8 cellular contexts compared by ENCODE assay signal in the genomic region with DNA sequence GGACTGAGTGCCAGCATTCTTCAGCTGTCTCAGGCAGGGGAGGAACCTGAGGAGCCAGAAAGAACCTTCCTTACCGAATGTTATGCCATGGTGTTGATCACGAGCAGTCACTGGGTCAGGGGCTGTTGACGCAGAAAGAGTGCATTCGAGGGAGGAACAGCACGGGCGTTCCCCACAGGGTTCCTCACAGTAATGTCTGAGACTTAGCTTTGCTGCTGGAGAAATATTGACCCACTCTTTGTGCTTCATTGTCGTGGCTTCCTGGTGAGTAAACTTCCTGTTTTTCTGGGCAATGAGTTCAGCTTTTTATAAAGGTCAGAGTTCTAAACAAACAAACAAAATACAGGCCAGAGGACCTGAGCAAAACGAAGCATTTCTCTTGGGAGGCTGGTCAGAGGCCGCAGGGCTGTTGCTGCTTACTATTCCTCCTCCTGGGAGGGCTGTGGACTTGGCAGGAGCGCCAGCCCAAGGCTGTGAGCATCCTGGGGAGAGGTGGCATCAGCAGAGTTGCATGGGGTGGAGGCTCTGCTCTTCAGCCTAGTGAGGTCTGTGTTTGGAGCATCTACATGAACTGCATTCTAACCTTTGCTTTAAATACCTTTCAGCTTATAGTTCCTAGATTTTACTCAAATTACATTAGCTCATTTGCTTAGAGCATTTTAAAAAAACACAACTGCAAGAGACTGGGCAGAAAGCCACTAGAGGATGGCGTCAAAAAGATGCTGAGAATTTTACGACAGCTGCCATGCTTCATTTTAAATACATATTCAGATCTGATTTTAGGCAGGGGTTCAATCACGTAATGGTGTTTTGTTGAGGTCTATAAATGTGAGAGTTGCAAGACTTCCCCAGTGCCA.
DNase-seq lines count a peak whose midpoint lies in the region; ATAC-seq, FAIRE-seq and TF ChIP-seq lines count a peak whose summit lies in the region.

No MANE protein-coding gene starts in this region.

- H3K4me1 ChIP-seq in A549, result peaks cover 39% of the 10 kb centered on the region

- H3K4me3 ChIP-seq in A549, result no peak overlapping the region

- H3K4me3 Mint-ChIP-seq in activated T-helper 17 cell treated with anti-CD3 and anti-CD28 coated beads, Interleukin-2, amount 50 U/mL, for 72 hours, result no peak overlapping the region

- H3K9me3 ChIP-seq in A549, result no peaks in the 10 kb centered on the region

- H3K4me2 ChIP-seq in A549, result peak overlapping the region; percentile 67

- H3K27me3 Mint-ChIP-seq in activated T-helper 17 cell treated with anti-CD3 and anti-CD28 coated beads, Interleukin-2, amount 50 U/mL, for 72 hours, result no peaks in the 10 kb centered on the region

- no peak for FAIRE-seq in A549 (lab: Jason Lieb, UNC)
- no peak for FAIRE-seq in frontal cortex (lab: Jason Lieb, UNC)

- peaks cover 16% of the 10 kb centered on the region for H3K4me1 Mint-ChIP-seq in activated T-helper 17 cell treated with anti-CD3 and anti-CD28 coated beads, Interleukin-2, amount 50 U/mL, for 72 hours

- no peak; a peak in 2 of 5 replicates for TF ChIP-seq RAD21 in A549 (conservative IDR thresholded peaks at IDR 0.05 in 1 of 2, IDR thresholded peaks at IDR 0.05 in 1 of 2)

- WGBS in A549 (ENCODE audit: missing lambda C conversion rate), result 23% methylated on average over 13 of the region's 13 CpGs

- peak; percentile 79 to 94 for ATAC-seq in A549
- peak; percentile 28 for ATAC-seq in activated T-helper 17 cell treated with anti-CD3 and anti-CD28 coated beads, Interleukin-2, amount 50 U/mL, for 72 hours (replicated peaks)
- peak; percentile 72 for ATAC-seq in left lobe of liver
- no peak for ATAC-seq in GM21381 (IDR thresholded peaks at IDR 0.05; ENCODE audit: unreplicated experiment)

- POLR2A ChIA-PET in A549 (lab: Yijun Ruan, JAX) (no interaction called here), RWPE1 (lab: Yijun Ruan, JAX; ENCODE audit: low non-redundant PET) (no interaction called here)

- no peaks in the 10 kb centered on the region for H3K9me3 Mint-ChIP-seq in activated T-helper 17 cell treated with anti-CD3 and anti-CD28 coated beads, Interleukin-2, amount 50 U/mL, for 72 hours

- no peak for TF ChIP-seq POLR2A in A549 (IDR thresholded peaks at IDR 0.05; ENCODE audit: low read length)

- DNase-seq in A549 (ENCODE audit: low read depth in 1 of 2, low spot score in 1 of 2) (peak in 1 of 2 experiments; percentile 92), H4 (ENCODE audit: low spot score) (peak; percentile 45), left lobe of liver (ENCODE audit: low spot score) (no peak), NCI-H524 treated with DMSO at 0.1 percent for 48 hours (lab: John Stamatoyannopoulos, UW) (no peak), RWPE1 (ENCODE audit: low spot score) (no peak), frontal cortex (ENCODE audit: low spot score in 2 of 2) (no peak)

- peak; percentile 47 to 61; a peak in 2 of 5 replicates for TF ChIP-seq EP300 in A549 (IDR thresholded peaks at IDR 0.05)

- TF ChIP-seq CTCF in A549 (IDR thresholded peaks at IDR 0.05), result no peak
- TF ChIP-seq CTCF in RWPE1 (conservative IDR thresholded peaks at IDR 0.05; ENCODE audit: low read depth), result no peak

- H3K27ac ChIP-seq in A549 (peak overlapping the region; percentile 70 to 77), RWPE1 (no peak overlapping the region)

- peak overlapping the region; percentile 80 for H3K27ac Mint-ChIP-seq in activated T-helper 17 cell treated with anti-CD3 and anti-CD28 coated beads, Interleukin-2, amount 50 U/mL, for 72 hours

- H3K36me3 Mint-ChIP-seq in activated T-helper 17 cell treated with anti-CD3 and anti-CD28 coated beads, Interleukin-2, amount 50 U/mL, for 72 hours (ENCODE audit: low read depth), result peaks cover 99% of the 10 kb centered on the region

- CTCF ChIA-PET in A549 (lab: Yijun Ruan, JAX), result interaction anchor here (0.7 to 1.6 kb wide), 5 partner anchors 11 to 528 kb away, joined by 3 to 5 read pairs (median 3); no protein-coding TSS in a partner anchor
- CTCF ChIA-PET in RWPE1 (lab: Yijun Ruan, JAX), result no interaction called here

TF ChIP-seq in A549, 52 proteins besides CTCF, POLR2A, EP300 and RAD21:
- TF ChIP-seq HEYL (CRISPR knock-in tag; IDR thresholded peaks at IDR 0.05) (0 out of 2 replicates have a peak, but pooled peaks have one; percentile 13), RARB (CRISPR knock-in tag; IDR thresholded peaks at IDR 0.05) (no peak), FOSL2 (IDR thresholded peaks at IDR 0.05) (no peak), FOSL2 (CRISPR knock-in tag; IDR thresholded peaks at IDR 0.05) (peak; percentile 68), JUNB (IDR thresholded peaks at IDR 0.05) (peak; percentile 31; the same call in 1 of the 2 replicates), GATA3 (IDR thresholded peaks at IDR 0.05; ENCODE audit: borderline replicate concordance) (peak; percentile 79), KDM1A (IDR thresholded peaks at IDR 0.05; ENCODE audit: low read depth) (no peak), EHMT2 (IDR thresholded peaks at IDR 0.05; ENCODE audit: low read depth) (no peak), RNF2 (IDR thresholded peaks at IDR 0.05; ENCODE audit: borderline replicate concordance, low read depth) (no peak), KDM5A (IDR thresholded peaks at IDR 0.05) (no peak), FOSB (CRISPR knock-in tag; IDR thresholded peaks at IDR 0.05) (no peak), ESRRA (IDR thresholded peaks at IDR 0.05; ENCODE audit: borderline replicate concordance, low read length) (no peak), CBX8 (IDR thresholded peaks at IDR 0.05) (no peak), TFCP2L1 (CRISPR knock-in tag; IDR thresholded peaks at IDR 0.05) (no peak)
- TF ChIP-seq, protein P1, sequence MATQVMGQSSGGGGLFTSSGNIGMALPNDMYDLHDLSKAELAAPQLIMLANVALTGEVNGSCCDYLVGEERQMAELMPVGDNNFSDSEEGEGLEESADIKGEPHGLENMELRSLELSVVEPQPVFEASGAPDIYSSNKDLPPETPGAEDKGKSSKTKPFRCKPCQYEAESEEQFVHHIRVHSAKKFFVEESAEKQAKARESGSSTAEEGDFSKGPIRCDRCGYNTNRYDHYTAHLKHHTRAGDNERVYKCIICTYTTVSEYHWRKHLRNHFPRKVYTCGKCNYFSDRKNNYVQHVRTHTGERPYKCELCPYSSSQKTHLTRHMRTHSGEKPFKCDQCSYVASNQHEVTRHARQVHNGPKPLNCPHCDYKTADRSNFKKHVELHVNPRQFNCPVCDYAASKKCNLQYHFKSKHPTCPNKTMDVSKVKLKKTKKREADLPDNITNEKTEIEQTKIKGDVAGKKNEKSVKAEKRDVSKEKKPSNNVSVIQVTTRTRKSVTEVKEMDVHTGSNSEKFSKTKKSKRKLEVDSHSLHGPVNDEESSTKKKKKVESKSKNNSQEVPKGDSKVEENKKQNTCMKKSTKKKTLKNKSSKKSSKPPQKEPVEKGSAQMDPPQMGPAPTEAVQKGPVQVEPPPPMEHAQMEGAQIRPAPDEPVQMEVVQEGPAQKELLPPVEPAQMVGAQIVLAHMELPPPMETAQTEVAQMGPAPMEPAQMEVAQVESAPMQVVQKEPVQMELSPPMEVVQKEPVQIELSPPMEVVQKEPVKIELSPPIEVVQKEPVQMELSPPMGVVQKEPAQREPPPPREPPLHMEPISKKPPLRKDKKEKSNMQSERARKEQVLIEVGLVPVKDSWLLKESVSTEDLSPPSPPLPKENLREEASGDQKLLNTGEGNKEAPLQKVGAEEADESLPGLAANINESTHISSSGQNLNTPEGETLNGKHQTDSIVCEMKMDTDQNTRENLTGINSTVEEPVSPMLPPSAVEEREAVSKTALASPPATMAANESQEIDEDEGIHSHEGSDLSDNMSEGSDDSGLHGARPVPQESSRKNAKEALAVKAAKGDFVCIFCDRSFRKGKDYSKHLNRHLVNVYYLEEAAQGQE (IDR thresholded peaks at IDR 0.05), result no peak
- TF ChIP-seq, protein P2, sequence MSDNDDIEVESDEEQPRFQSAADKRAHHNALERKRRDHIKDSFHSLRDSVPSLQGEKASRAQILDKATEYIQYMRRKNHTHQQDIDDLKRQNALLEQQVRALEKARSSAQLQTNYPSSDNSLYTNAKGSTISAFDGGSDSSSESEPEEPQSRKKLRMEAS (IDR thresholded peaks at IDR 0.05), result peak; percentile 70
- TF ChIP-seq, protein P3, sequence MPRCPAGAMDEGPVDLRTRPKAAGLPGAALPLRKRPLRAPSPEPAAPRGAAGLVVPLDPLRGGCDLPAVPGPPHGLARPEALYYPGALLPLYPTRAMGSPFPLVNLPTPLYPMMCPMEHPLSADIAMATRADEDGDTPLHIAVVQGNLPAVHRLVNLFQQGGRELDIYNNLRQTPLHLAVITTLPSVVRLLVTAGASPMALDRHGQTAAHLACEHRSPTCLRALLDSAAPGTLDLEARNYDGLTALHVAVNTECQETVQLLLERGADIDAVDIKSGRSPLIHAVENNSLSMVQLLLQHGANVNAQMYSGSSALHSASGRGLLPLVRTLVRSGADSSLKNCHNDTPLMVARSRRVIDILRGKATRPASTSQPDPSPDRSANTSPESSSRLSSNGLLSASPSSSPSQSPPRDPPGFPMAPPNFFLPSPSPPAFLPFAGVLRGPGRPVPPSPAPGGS (IDR thresholded peaks at IDR 0.05), result no peak
- TF ChIP-seq, protein P4, sequence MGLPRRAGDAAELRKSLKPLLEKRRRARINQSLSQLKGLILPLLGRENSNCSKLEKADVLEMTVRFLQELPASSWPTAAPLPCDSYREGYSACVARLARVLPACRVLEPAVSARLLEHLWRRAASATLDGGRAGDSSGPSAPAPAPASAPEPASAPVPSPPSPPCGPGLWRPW (IDR thresholded peaks at IDR 0.05), result no peak
TF ChIP-seq in A549: peak in this region for 5.
